8 cellular contexts compared by ENCODE assay signal in the genomic region with DNA sequence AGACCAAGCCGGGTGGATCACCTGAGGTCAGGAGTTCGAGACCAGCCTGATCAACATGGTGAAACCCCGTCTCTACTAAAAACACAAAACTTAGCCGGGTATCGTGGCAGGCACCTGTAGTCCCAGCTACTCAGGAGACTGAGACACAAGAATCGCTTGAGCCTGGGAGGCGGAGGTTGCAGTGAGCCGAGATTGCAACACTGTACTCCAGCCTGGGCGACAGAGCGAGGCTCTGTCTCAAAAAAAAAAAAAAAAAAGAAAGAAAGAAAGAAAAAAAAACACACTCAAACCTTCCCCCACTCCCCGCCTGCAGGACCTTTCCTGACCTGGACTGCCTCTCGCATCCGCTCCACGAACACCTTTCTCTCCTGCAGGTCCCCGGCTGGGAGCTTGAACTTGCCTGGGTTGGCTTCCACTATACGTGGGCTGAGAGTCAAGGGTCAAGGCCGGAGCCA. TPM values are rescaled to one million over a fixed set of nuclear protein-coding genes. Genes with fewer than 3 reads are reported as not detected.
A peak's percentile ranks its signal among the peaks of the same experiment; 100 is the strongest.
DNase-seq lines count a peak whose midpoint lies in the region; ATAC-seq, FAIRE-seq and TF ChIP-seq lines count a peak whose summit lies in the region.
"Not testable (repeated sequence)": the region's sequence is repeated elsewhere in the genome, so short reads cannot be mapped to it uniquely, and the experiment has no call there.

No MANE protein-coding gene starts in this region.

- intact Hi-C loops in left lung (cut with DNase I), result not testable (repeated sequence)

- H3K9me3 Mint-ChIP-seq in CD4-positive, CD25-positive, alpha-beta regulatory T cell; astrocyte (ENCODE audit: unreplicated experiment): not testable (repeated sequence)

- H3K27ac ChIP-seq in CD4-positive, CD25-positive, alpha-beta regulatory T cell (ENCODE audit: insufficient read depth, low read length, poor library complexity, severe bottlenecking), result peak overlapping the region; percentile 97
- not testable (repeated sequence) for H3K27ac ChIP-seq in astrocyte (ENCODE audit: low read depth, low read length)
- peak overlapping the region in 1 of 2 donors; percentile 100 for H3K27ac ChIP-seq in esophagus (ENCODE audit: low read depth in 2 of 2, low read length in 1 of 2)
- H3K27ac ChIP-seq in left lung, result peak overlapping the region; percentile 96 to 97
- peak overlapping the region; percentile 96 for H3K27ac ChIP-seq in osteoblast (ENCODE audit: low read depth, low read length)
- peak overlapping the region; percentile 97 for H3K27ac ChIP-seq in temporal lobe (ENCODE audit: low read depth, low read length)

- peaks cover 0 to 30% (median 10%) of the 10 kb centered on the region in 4 donors for H3K4me1 Mint-ChIP-seq in CD4-positive, CD25-positive, alpha-beta regulatory T cell
- peaks cover 36% of the 10 kb centered on the region for H3K4me1 Mint-ChIP-seq in T-helper 17 cell
- not testable (repeated sequence) for H3K4me1 Mint-ChIP-seq in astrocyte (ENCODE audit: low read depth, unreplicated experiment)

- H3K9me3 ChIP-seq in CD4-positive, CD25-positive, alpha-beta regulatory T cell (ENCODE audit: control insufficient read depth in 2 of 2, low read length in 2 of 2); T-helper 17 cell (ENCODE audit: control insufficient read depth, low read length, poor library complexity, severe bottlenecking); astrocyte (ENCODE audit: insufficient read depth, low read depth, low read length); esophagus (ENCODE audit: control insufficient read depth in 2 of 2, insufficient read depth in 1 of 2, low read depth in 1 of 2, low read length in 1 of 2); left lung; osteoblast (ENCODE audit: low read depth, low read length): not testable (repeated sequence)

- H3K4me3 Mint-ChIP-seq in CD4-positive, CD25-positive, alpha-beta regulatory T cell, result peak overlapping the region; percentile 94 to 99 (median 98)
- H3K4me3 Mint-ChIP-seq in T-helper 17 cell (peak overlapping the region; percentile 93), astrocyte (ENCODE audit: unreplicated experiment) (peak overlapping the region; percentile 86)

- not testable (repeated sequence) for FAIRE-seq in astrocyte (lab: Jason Lieb, UNC)

- peak overlapping the region; percentile 97 for H3K9ac ChIP-seq in astrocyte (ENCODE audit: low read length)

- H2AFZ ChIP-seq in astrocyte (ENCODE audit: low read depth, low read length), result peak overlapping the region; percentile 61
- H2AFZ ChIP-seq in osteoblast (ENCODE audit: low read length), result peak overlapping the region; percentile 90

- H3K4me2 ChIP-seq in astrocyte (ENCODE audit: low read length) (peak overlapping the region; percentile 97), osteoblast (ENCODE audit: insufficient read depth, low read length) (peak overlapping the region; percentile 97)

- DNase-seq in CD4-positive, CD25-positive, alpha-beta regulatory T cell; Jurkat, Clone E6-1 (ENCODE audit: low read depth, low spot score); T-helper 17 cell; astrocyte (ENCODE audit: low read depth): not testable (repeated sequence)
- DNase-seq in left lung (peak in 1 of 2 donors; percentile 53), osteoblast (ENCODE audit: insufficient read length, low spot score, missing footprints) (peak; percentile 61)

- peaks cover 10% of the 10 kb centered on the region for H3K36me3 Mint-ChIP-seq in CD4-positive, CD25-positive, alpha-beta regulatory T cell
- not testable (repeated sequence) for H3K36me3 Mint-ChIP-seq in T-helper 17 cell (ENCODE audit: low read depth)
- H3K36me3 Mint-ChIP-seq in astrocyte (ENCODE audit: low read depth, unreplicated experiment), result peaks cover 15% of the 10 kb centered on the region

- H3K27me3 Mint-ChIP-seq in CD4-positive, CD25-positive, alpha-beta regulatory T cell; T-helper 17 cell; astrocyte (ENCODE audit: low read depth, unreplicated experiment): not testable (repeated sequence)

- H3K4me1 ChIP-seq in CD4-positive, CD25-positive, alpha-beta regulatory T cell (ENCODE audit: control insufficient read depth, insufficient read depth, low read length, poor library complexity, severe bottlenecking), result peaks cover 34% of the 10 kb centered on the region
- H3K4me1 ChIP-seq in astrocyte (ENCODE audit: insufficient read depth, low read length) (peaks cover 19% of the 10 kb centered on the region), left lung (peaks cover 4 to 48% of the 10 kb centered on the region in 2 donors), osteoblast (ENCODE audit: insufficient read depth, low read length) (peaks cover 18% of the 10 kb centered on the region)
- not testable (repeated sequence) for H3K4me1 ChIP-seq in esophagus (ENCODE audit: control insufficient read depth in 2 of 2, insufficient read depth in 2 of 2, low read length in 1 of 2)

- peaks cover 48% of the 10 kb centered on the region for H3K79me2 ChIP-seq in astrocyte (ENCODE audit: insufficient read depth, low read length)
- H3K79me2 ChIP-seq in osteoblast (ENCODE audit: insufficient read depth, low read length), result peaks cover 51% of the 10 kb centered on the region

- not testable (repeated sequence) for TF ChIP-seq CTCF in astrocyte (IDR thresholded peaks at IDR 0.05; ENCODE audit: insufficient read depth, low read depth, low read length); left lung (IDR thresholded peaks at IDR 0.05); osteoblast (IDR thresholded peaks at IDR 0.05; ENCODE audit: extremely low read depth, low read depth, low read length)

- peaks cover 11% of the 10 kb centered on the region for H3K36me3 ChIP-seq in CD4-positive, CD25-positive, alpha-beta regulatory T cell (ENCODE audit: control insufficient read depth, insufficient read depth, low read length)
- not testable (repeated sequence) for H3K36me3 ChIP-seq in astrocyte (ENCODE audit: insufficient read depth, low read length); esophagus (ENCODE audit: control insufficient read depth in 2 of 2, insufficient read depth in 2 of 2, low read length in 1 of 2); osteoblast (ENCODE audit: insufficient read depth, low read length)
- peaks cover 0 to 14% of the 10 kb centered on the region in 2 donors for H3K36me3 ChIP-seq in left lung

- H4K20me1 ChIP-seq in astrocyte (ENCODE audit: insufficient read depth, low read length) (peaks cover 18% of the 10 kb centered on the region), osteoblast (ENCODE audit: insufficient read depth, low read length) (peaks cover 13% of the 10 kb centered on the region)

- peak overlapping the region; percentile 42 to 99 (median 91) for H3K27ac Mint-ChIP-seq in CD4-positive, CD25-positive, alpha-beta regulatory T cell
- peak overlapping the region; percentile 97 for H3K27ac Mint-ChIP-seq in T-helper 17 cell
- peak overlapping the region; percentile 63 for H3K27ac Mint-ChIP-seq in astrocyte (ENCODE audit: unreplicated experiment)

- H3K4me3 ChIP-seq in CD4-positive, CD25-positive, alpha-beta regulatory T cell (ENCODE audit: low read depth, low read length), result peak overlapping the region; percentile 66
- H3K4me3 ChIP-seq in Jurkat, Clone E6-1 (ENCODE audit: low read length), result peak overlapping the region; percentile 97
- H3K4me3 ChIP-seq in astrocyte (ENCODE audit: insufficient read depth, low read depth, low read length) (peak overlapping the region; percentile 87), esophagus (ENCODE audit: low read depth in 1 of 2, low read length in 2 of 2) (peak overlapping the region; percentile 80 to 95), left lung (peak overlapping the region; percentile 85 to 100), osteoblast (ENCODE audit: insufficient read depth, low read length) (peak overlapping the region; percentile 97)

- ATAC-seq in CD4-positive, CD25-positive, alpha-beta regulatory T cell (ENCODE audit: low read depth in 2 of 2); T-helper 17 cell; left lung: not testable (repeated sequence)

- H3K27me3 ChIP-seq in CD4-positive, CD25-positive, alpha-beta regulatory T cell (ENCODE audit: control insufficient read depth, insufficient read depth, low read length); astrocyte (ENCODE audit: insufficient read depth, low read length); esophagus (ENCODE audit: control insufficient read depth in 1 of 2, insufficient read depth in 2 of 2, low read length in 2 of 2); left lung; osteoblast (ENCODE audit: insufficient read depth, low read length): not testable (repeated sequence)

- WGBS in esophagus, 2 donors, result 23 to 28% methylated on average over 17 of the region's 17 CpGs

RNA-seq across cellular contexts. Expression of a gene that starts 1.0 kb away (rescaled TPM):
- total RNA-seq in CD4-positive, CD25-positive, alpha-beta regulatory T cell, result 56.5 TPM
- 10 to 100 TPM; 52.4 to 68.2 (median 58.9) TPM for polyA plus RNA-seq in CD4-positive, CD25-positive, alpha-beta regulatory T cell
- 137 TPM for polyA plus RNA-seq in Jurkat, Clone E6-1 (2012; ENCODE audit: insufficient read depth, insufficient read length)
- total RNA-seq in T-helper 17 cell (10 to 100 TPM; 33.5 TPM), astrocyte (39.7 and 39.8 TPM in 2 replicates), left lung (10 to 100 TPM; 64.0 to 94.8 TPM), osteoblast (78.4 and 81.1 TPM in 2 replicates), temporal lobe (18.9 TPM)
- polyA plus RNA-seq in esophagus, result 10 to 100 TPM; 75.1 to 76.0 TPM

RNA-seq across cellular contexts. Expression of a gene that starts 1.0 kb away (rescaled TPM):
- total RNA-seq in CD4-positive, CD25-positive, alpha-beta regulatory T cell, result 478 TPM
- polyA plus RNA-seq in CD4-positive, CD25-positive, alpha-beta regulatory T cell, result 100 to 1,000 TPM; 144 to 234 (median 197) TPM
- 52.0 TPM for polyA plus RNA-seq in Jurkat, Clone E6-1 (2012; ENCODE audit: insufficient read depth, insufficient read length)
- total RNA-seq in T-helper 17 cell, result 100 to 1,000 TPM; 376 to 523 TPM
- total RNA-seq in astrocyte, result 58.7 and 71.3 TPM in 2 replicates
- polyA plus RNA-seq in esophagus, result 100 to 1,000 TPM in 1 of 2 donors, 10 to 100 TPM in 1; 52.1 to 101 TPM
- 10 to 100 TPM; 70.1 to 99.4 TPM for total RNA-seq in left lung
- total RNA-seq in osteoblast, result 14.8 and 15.9 TPM in 2 replicates
- total RNA-seq in temporal lobe, result 9.6 TPM

RNA-seq across cellular contexts. Expression of a gene that starts 31.1 kb away (rescaled TPM):
- total RNA-seq in CD4-positive, CD25-positive, alpha-beta regulatory T cell, result 25.4 TPM
- 1 to 10 TPM in 2 of 4 donors, under 1 TPM in 2; 0.71 to 2.5 (median 1.2) TPM for polyA plus RNA-seq in CD4-positive, CD25-positive, alpha-beta regulatory T cell
- polyA plus RNA-seq in Jurkat, Clone E6-1 (2012; ENCODE audit: insufficient read depth, insufficient read length), result 24.0 TPM
- 10 to 100 TPM; 23.1 to 26.4 TPM for total RNA-seq in T-helper 17 cell
- 96.4 and 104 TPM in 2 replicates for total RNA-seq in astrocyte
- polyA plus RNA-seq in esophagus, result 10 to 100 TPM; 19.5 to 39.4 TPM
- 10 to 100 TPM; 65.1 to 92.5 TPM for total RNA-seq in left lung
- total RNA-seq in osteoblast, result 53.9 and 62.5 TPM in 2 replicates
- total RNA-seq in temporal lobe, result 11.6 TPM

RNA-seq across cellular contexts. Expression of a gene that starts 32.7 kb away (rescaled TPM):
- total RNA-seq in CD4-positive, CD25-positive, alpha-beta regulatory T cell, result 57.6 TPM
- 10 to 100 TPM; 16.0 to 22.3 (median 19.9) TPM for polyA plus RNA-seq in CD4-positive, CD25-positive, alpha-beta regulatory T cell
- 52.9 TPM for polyA plus RNA-seq in Jurkat, Clone E6-1 (2012; ENCODE audit: insufficient read depth, insufficient read length)
- total RNA-seq in T-helper 17 cell (10 to 100 TPM; 60.3 to 72.3 TPM), astrocyte (43.0 and 43.3 TPM in 2 replicates), left lung (10 to 100 TPM; 24.2 to 46.2 TPM), osteoblast (18.6 and 29.7 TPM in 2 replicates), temporal lobe (14.3 TPM)
- 10 to 100 TPM; 34.0 to 59.5 TPM for polyA plus RNA-seq in esophagus

RNA-seq across cellular contexts. Expression of a gene that starts 46.5 kb away (rescaled TPM):
- total RNA-seq in CD4-positive, CD25-positive, alpha-beta regulatory T cell, result 8.7 TPM
- 10 to 100 TPM in 1 of 4 donors, 1 to 10 TPM in 3; 6.5 to 14.2 (median 7.5) TPM for polyA plus RNA-seq in CD4-positive, CD25-positive, alpha-beta regulatory T cell
- 0.59 TPM for polyA plus RNA-seq in Jurkat, Clone E6-1 (2012; ENCODE audit: insufficient read depth, insufficient read length)
- total RNA-seq in T-helper 17 cell (10 to 100 TPM in 1 of 2 donors, 1 to 10 TPM in 1; 6.9 to 17.9 TPM), astrocyte (0.27 TPM in 1 of 2 replicates, not detected in the other), left lung (10 to 100 TPM; 15.4 to 32.9 TPM), osteoblast (0.29 and 0.36 TPM in 2 replicates), temporal lobe (1.2 TPM)
- 1 to 10 TPM; 1.5 to 1.9 TPM for polyA plus RNA-seq in esophagus
